In genomic region chr6:33271098-33271607, GRCh38 we compare ENCODE assay signal across 1 cellular context.
TF ChIP-seq lines count a peak whose summit lies in the region.

No MANE protein-coding gene starts in this region.

TF ChIP-seq in endothelial cell of umbilical vein, 7 proteins besides CTCF, POLR2A, EP300 and RAD21:
- TF ChIP-seq POLR2AphosphoS5 (IDR thresholded peaks at IDR 0.05; ENCODE audit: insufficient read depth, low read depth, low read length) = no peak
- TF ChIP-seq EZH2 (IDR thresholded peaks at IDR 0.05; ENCODE audit: borderline replicate concordance, low read depth, low read length, severe bottlenecking) = no peak
- TF ChIP-seq FOS (IDR thresholded peaks at IDR 0.05; ENCODE audit: borderline replicate concordance, insufficient read depth, low read length) = no peak
- TF ChIP-seq, protein P1, sequence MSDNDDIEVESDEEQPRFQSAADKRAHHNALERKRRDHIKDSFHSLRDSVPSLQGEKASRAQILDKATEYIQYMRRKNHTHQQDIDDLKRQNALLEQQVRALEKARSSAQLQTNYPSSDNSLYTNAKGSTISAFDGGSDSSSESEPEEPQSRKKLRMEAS (IDR thresholded peaks at IDR 0.05; ENCODE audit: insufficient read depth, insufficient read length) = no peak
- TF ChIP-seq GATA2 (IDR thresholded peaks at IDR 0.05; ENCODE audit: insufficient read depth, insufficient read length, low read depth, low read length) = no peak
- TF ChIP-seq JUN (IDR thresholded peaks at IDR 0.05; ENCODE audit: borderline replicate concordance, insufficient read depth, insufficient read length, low read depth) = no peak
- no peak for TF ChIP-seq MYC (IDR thresholded peaks at IDR 0.05; ENCODE audit: low read depth, low read length)
